ENCODE assay signal across 9 cellular contexts in the genomic region with DNA sequence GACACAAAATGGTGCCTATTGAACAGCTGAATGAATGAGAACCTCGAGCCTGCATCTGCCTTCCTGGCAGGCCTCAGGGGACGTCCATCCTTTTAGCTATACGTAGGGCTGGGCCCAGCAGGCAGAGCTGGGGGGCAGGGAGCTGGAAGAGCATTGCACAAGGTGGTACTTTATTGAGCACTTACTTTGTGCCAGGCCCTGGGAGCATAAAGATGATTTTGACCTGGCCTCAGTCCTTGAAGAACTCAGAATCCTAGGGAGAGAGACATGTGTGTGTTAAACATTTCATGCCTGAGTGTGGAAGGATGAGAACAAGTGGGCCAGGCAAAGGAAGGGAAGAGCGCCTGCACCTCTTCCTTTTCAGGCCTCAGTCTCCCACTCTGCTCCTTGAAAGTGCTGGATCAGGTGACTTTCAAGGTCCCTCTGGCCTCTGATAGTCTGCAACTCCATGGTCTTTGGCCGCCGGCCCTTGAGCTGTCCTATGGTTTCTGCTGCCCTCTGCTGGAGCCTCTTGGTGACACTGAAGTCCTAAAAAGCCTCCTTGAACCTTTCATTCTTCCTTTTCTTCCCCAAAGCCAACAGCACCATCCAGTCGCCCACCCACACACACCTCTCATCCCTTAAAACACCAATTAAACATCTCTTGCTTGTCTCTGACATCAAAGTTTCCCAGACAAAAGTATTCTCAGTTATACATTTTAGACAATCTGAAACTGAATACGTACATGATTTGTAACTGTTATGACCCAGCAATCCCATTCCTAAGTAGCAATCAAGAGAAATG. TPM values are rescaled to one million over a fixed set of nuclear protein-coding genes. Genes with fewer than 3 reads are reported as not detected.
DNase-seq lines count a peak whose midpoint lies in the region; ATAC-seq and TF ChIP-seq lines count a peak whose summit lies in the region.
"Had no signal": no experiment of that assay in that cellular context is flagged by ENCODE, and none has a peak within 500 bp of the region (broad histone marks: within the 10 kb centered on the region; RNA-seq: fewer than 3 reads in every experiment).

No MANE protein-coding gene starts in this region.

- DNase-seq in DMS 273 treated with DMSO at 0.1 percent for 48 hours (lab: John Stamatoyannopoulos, UW): peak; percentile 21
- DNase-seq in Jurkat, Clone E6-1 (ENCODE audit: low read depth, low spot score): peak; percentile 23
- peak; percentile 96 for DNase-seq in OCI-M1 (lab: John Stamatoyannopoulos, UW)
- peak; percentile 55 for DNase-seq in activated T-cell treated with anti-CD3 and anti-CD28 coated beads, Interleukin-2, amount 50 U/mL, for 1 hour
- peak; percentile 89 for DNase-seq in fibroblast of peridontal ligament (ENCODE audit: extremely low read depth)
- peak; percentile 89 for DNase-seq in neural crest cell (ENCODE audit: low read depth, low spot score)
- peak; percentile 94 for DNase-seq in testis

- 47 to 57% methylated on average over 8 of the region's 8 CpGs for WGBS in testis, 2 donors

- H3K4me1 ChIP-seq in testis: peaks cover 12% of the 10 kb centered on the region

- intact Hi-C loops in testis (cut with DNase I; ENCODE audit: low total_unique reads): no loop called here

- no peaks in the 10 kb centered on the region for H3K36me3 ChIP-seq in testis (ENCODE audit: low read depth, missing control alignments)

- peak overlapping the region; percentile 59 for H3K4me3 Mint-ChIP-seq in neural crest cell
- H3K4me3 Mint-ChIP-seq: activated naive CD4-positive, alpha-beta T cell treated with anti-CD3 and anti-CD28 coated beads, Interleukin-2, amount 50 U/mL, for 24 hours had no signal

- no peaks in the 10 kb centered on the region for H3K9me3 Mint-ChIP-seq in neural crest cell
- H3K9me3 Mint-ChIP-seq: activated naive CD4-positive, alpha-beta T cell treated with anti-CD3 and anti-CD28 coated beads, Interleukin-2, amount 50 U/mL, for 24 hours had no signal

- H3K9me3 ChIP-seq in testis: no peaks in the 10 kb centered on the region

- H3K36me3 Mint-ChIP-seq in neural crest cell (ENCODE audit: low read depth): no peaks in the 10 kb centered on the region
- H3K36me3 Mint-ChIP-seq: activated naive CD4-positive, alpha-beta T cell treated with anti-CD3 and anti-CD28 coated beads, Interleukin-2, amount 50 U/mL, for 24 hours had no signal

- peaks cover 33% of the 10 kb centered on the region for H3K4me1 Mint-ChIP-seq in neural crest cell

- TF ChIP-seq POLR2A in testis (IDR thresholded peaks at IDR 0.05): no peak

- H3K4me3 ChIP-seq in Jurkat, Clone E6-1 (ENCODE audit: low read length): no peak overlapping the region
- H3K4me3 ChIP-seq in testis: no peak overlapping the region

- ATAC-seq in HG03565 (IDR thresholded peaks at IDR 0.05; ENCODE audit: unreplicated experiment): no peak

- H3K27ac ChIP-seq in testis: no peak overlapping the region

- peaks cover 74% of the 10 kb centered on the region for H3K27me3 Mint-ChIP-seq in neural crest cell (ENCODE audit: low read depth)

- TF ChIP-seq CTCF in neural crest cell (conservative IDR thresholded peaks at IDR 0.05) (peak; percentile 85), testis (IDR thresholded peaks at IDR 0.05) (peak; percentile 68 to 73 (median 72))

- no peak overlapping the region for H3K27ac Mint-ChIP-seq in neural crest cell (ENCODE audit: unreplicated experiment)
- H3K27ac Mint-ChIP-seq: activated naive CD4-positive, alpha-beta T cell treated with anti-CD3 and anti-CD28 coated beads, Interleukin-2, amount 50 U/mL, for 24 hours had no signal

- H3K27me3 ChIP-seq in testis: no peaks in the 10 kb centered on the region

RNA-seq across cellular contexts. Expression of a gene that starts 3.5 kb away (rescaled TPM):
- polyA plus RNA-seq in Jurkat, Clone E6-1 (2012; ENCODE audit: insufficient read depth, insufficient read length): not detected
- total RNA-seq in neural crest cell (6.8 and 6.9 TPM in 2 replicates), testis (10 to 100 TPM; 13.8 TPM)
- 10.5 TPM for polyA plus RNA-seq in testis (ENCODE audit: insufficient read depth, low read depth, low replicate concordance)

RNA-seq across cellular contexts. Expression of a gene that starts 29.3 kb away (rescaled TPM):
- 1.8 TPM for polyA plus RNA-seq in Jurkat, Clone E6-1 (2012; ENCODE audit: insufficient read depth, insufficient read length)
- total RNA-seq in neural crest cell (0.21 and 0.27 TPM in 2 replicates), testis (10 to 100 TPM; 14.6 to 38.8 TPM)
- polyA plus RNA-seq in testis (ENCODE audit: insufficient read depth, low read depth, low replicate concordance): 4.7 TPM

RNA-seq across cellular contexts. Expression of a gene that starts 30.4 kb away (rescaled TPM):
- polyA plus RNA-seq in Jurkat, Clone E6-1 (2012; ENCODE audit: insufficient read depth, insufficient read length): not detected
- not detected in 2 replicates for total RNA-seq in neural crest cell
- 10 to 100 TPM; 17.5 to 23.1 TPM for total RNA-seq in testis
- polyA plus RNA-seq in testis (ENCODE audit: insufficient read depth, low read depth, low replicate concordance): 49.2 TPM

RNA-seq across cellular contexts. Expression of a gene that starts 31.1 kb away (rescaled TPM):
- not detected for polyA plus RNA-seq in Jurkat, Clone E6-1 (2012; ENCODE audit: insufficient read depth, insufficient read length)
- total RNA-seq in neural crest cell: 0.07 TPM in 1 of 2 replicates, not detected in the other
- total RNA-seq in testis: 1 to 10 TPM; 6.4 to 7.0 TPM
- 1.5 TPM for polyA plus RNA-seq in testis (ENCODE audit: insufficient read depth, low read depth, low replicate concordance)

Comparison
In these comparisons a context has a peak if more than half of its experiments do, and no peak if none do; other contexts are left out.
1. DNase-seq: peak in every context shown above with its lines; median percentile 96 in OCI-M1; 94 in testis; 89 in fibroblast of peridontal ligament; 89 in neural crest cell; 55 in activated T-cell treated with anti-CD3 and anti-CD28 coated beads, Interleukin-2, amount 50 U/mL, for 1 hour; 23 in Jurkat, Clone E6-1; 21 in DMS 273 treated with DMSO at 0.1 percent for 48 hours.
2. RNA of a gene that starts 29.3 kb away (total RNA-seq): 14.6 to 38.8 TPM in testis; 0.21 to 0.27 TPM in neural crest cell; every median in the first group is over 10 times any median in the second.
3. RNA of a gene that starts 30.4 kb away (total RNA-seq): 17.5 to 23.1 TPM in testis; not detected in neural crest cell; every median in the first group is over 10 times any median in the second.